8 cellular contexts compared by ENCODE assay signal in the genomic region with DNA sequence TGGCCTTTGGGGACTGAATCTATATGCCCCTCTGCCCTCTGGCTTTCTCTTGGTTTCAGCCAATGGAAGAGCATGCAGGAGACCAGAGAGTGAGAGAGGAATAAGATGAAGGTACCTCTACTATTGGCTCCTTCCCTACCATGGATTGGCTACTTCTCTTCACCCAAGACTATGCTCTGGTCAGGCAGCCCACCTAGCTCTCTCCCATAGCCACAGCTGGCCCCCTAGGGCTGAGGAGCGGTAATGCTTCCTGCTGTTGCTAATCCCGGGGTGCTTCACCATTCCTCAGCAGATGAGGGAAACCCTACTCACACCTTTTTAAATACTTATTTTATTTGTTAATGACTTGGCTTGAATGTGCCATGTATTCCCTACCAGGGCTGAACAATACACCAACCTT.
DNase-seq lines count a peak whose midpoint lies in the region; ATAC-seq and TF ChIP-seq lines count a peak whose summit lies in the region.

No MANE protein-coding gene starts in this region.

- ATAC-seq in stimulated activated naive CD8-positive, alpha-beta T cell treated with anti-CD3 and anti-CD28 coated beads, Interleukin-15, Interleukin-2, amounts not matched to agents 100 U/mL and 50 U/mL, for 24 hours: no peak
- no peak for ATAC-seq in stimulated activated naive CD8-positive, alpha-beta T cell treated with anti-CD3 and anti-CD28 coated beads, Interleukin-15, amount 100 ng/mL, for 72 hours
- ATAC-seq in GM21423 (IDR thresholded peaks at IDR 0.05; ENCODE audit: unreplicated experiment): no peak
- no peak for ATAC-seq in HG03108 (IDR thresholded peaks at IDR 0.05; ENCODE audit: unreplicated experiment)
- ATAC-seq in GM18505 (IDR thresholded peaks at IDR 0.05; ENCODE audit: unreplicated experiment): no peak

- peak; percentile 15 for DNase-seq in stimulated activated naive CD8-positive, alpha-beta T cell treated with anti-CD3 and anti-CD28 coated beads, Interleukin-15, Interleukin-2, amounts not matched to agents 100 U/mL and 50 U/mL, for 24 hours
- no peak for DNase-seq in stimulated activated naive CD8-positive, alpha-beta T cell treated with anti-CD3 and anti-CD28 coated beads, Interleukin-15, amount 100 ng/mL, for 72 hours
- peak; percentile 14 for DNase-seq in HuH-7.5 (ENCODE audit: low spot score)
- no peak for DNase-seq in chondrocyte (ENCODE audit: low spot score)
- no peak for DNase-seq in superior temporal gyrus (ENCODE audit: extremely low spot score)

- peak; percentile 44 for TF ChIP-seq CTCF in chondrocyte (IDR thresholded peaks at IDR 0.05)

- H3K36me3 Mint-ChIP-seq in chondrocyte (ENCODE audit: low read depth): peaks cover 5% of the 10 kb centered on the region

- peaks cover 9% of the 10 kb centered on the region for H3K27me3 Mint-ChIP-seq in stimulated activated naive CD8-positive, alpha-beta T cell treated with anti-CD3 and anti-CD28 coated beads, Interleukin-15, amount 100 ng/mL, for 72 hours
- H3K27me3 Mint-ChIP-seq in chondrocyte (ENCODE audit: low read depth): no peaks in the 10 kb centered on the region

- H3K4me3 Mint-ChIP-seq in stimulated activated naive CD8-positive, alpha-beta T cell treated with anti-CD3 and anti-CD28 coated beads, Interleukin-15, amount 100 ng/mL, for 72 hours: no peak overlapping the region
- H3K4me3 Mint-ChIP-seq in chondrocyte (ENCODE audit: unreplicated experiment): no peak overlapping the region

- no peaks in the 10 kb centered on the region for H3K9me3 Mint-ChIP-seq in stimulated activated naive CD8-positive, alpha-beta T cell treated with anti-CD3 and anti-CD28 coated beads, Interleukin-15, amount 100 ng/mL, for 72 hours
- peaks cover 4% of the 10 kb centered on the region for H3K9me3 Mint-ChIP-seq in chondrocyte (ENCODE audit: low read depth)

- no peak for TF ChIP-seq POLR2A in GM18505 (IDR thresholded peaks at IDR 0.05; ENCODE audit: borderline replicate concordance, extremely low read depth, insufficient read depth, insufficient read length)

- H3K27ac Mint-ChIP-seq in stimulated activated naive CD8-positive, alpha-beta T cell treated with anti-CD3 and anti-CD28 coated beads, Interleukin-15, amount 100 ng/mL, for 72 hours: peak overlapping the region in 1 of 2 donors; percentile 77
- peak overlapping the region; percentile 94 for H3K27ac Mint-ChIP-seq in chondrocyte (ENCODE audit: unreplicated experiment)

- H3K4me1 Mint-ChIP-seq in stimulated activated naive CD8-positive, alpha-beta T cell treated with anti-CD3 and anti-CD28 coated beads, Interleukin-15, amount 100 ng/mL, for 72 hours: no peaks in the 10 kb centered on the region
- H3K4me1 Mint-ChIP-seq in chondrocyte (ENCODE audit: low read depth): peaks cover 38% of the 10 kb centered on the region

Comparison
In these comparisons a context has a peak if more than half of its experiments do, and no peak if none do; other contexts are left out.
1. DNase-seq: peak in stimulated activated naive CD8-positive, alpha-beta T cell treated with anti-CD3 and anti-CD28 coated beads, Interleukin-15, Interleukin-2, amounts not matched to agents 100 U/mL and 50 U/mL, for 24 hours (single experiment) and HuH-7.5 (single experiment); none in stimulated activated naive CD8-positive, alpha-beta T cell treated with anti-CD3 and anti-CD28 coated beads, Interleukin-15, amount 100 ng/mL, for 72 hours (0 of 2), chondrocyte (single experiment) and superior temporal gyrus (single experiment).